ENCODE assay signal across 3 cellular contexts in genomic region chr12:116234148-116234547, GRCh38. TPM values are rescaled to one million over a fixed set of nuclear protein-coding genes. Genes with fewer than 3 reads are reported as not detected.
A peak's percentile ranks its signal among the peaks of the same experiment; 100 is the strongest.
DNase-seq lines count a peak whose midpoint lies in the region; ATAC-seq and TF ChIP-seq lines count a peak whose summit lies in the region.
"Not testable (repeated sequence)": the region's sequence is repeated elsewhere in the genome, so short reads cannot be mapped to it uniquely, and the experiment has no call there.

No MANE protein-coding gene starts in this region.

- H3K4me3 Mint-ChIP-seq in WTC11; chondrocyte (ENCODE audit: unreplicated experiment): not testable (repeated sequence)

- H3K27ac ChIP-seq in HEK293 (ENCODE audit: extremely low read depth, low read depth, low read length), result not testable (repeated sequence)

- not testable (repeated sequence) for H3K36me3 Mint-ChIP-seq in WTC11; chondrocyte (ENCODE audit: low read depth)

- not testable (repeated sequence) for H3K27me3 Mint-ChIP-seq in WTC11 (ENCODE audit: low read depth); chondrocyte (ENCODE audit: low read depth)

- not testable (repeated sequence) for DNase-seq in WTC11 (ENCODE audit: low spot score); chondrocyte (ENCODE audit: low spot score)

- not testable (repeated sequence) for ATAC-seq in WTC11

- not testable (repeated sequence) for H3K9me3 ChIP-seq in HEK293 (ENCODE audit: control insufficient read depth, insufficient read depth, low read depth, low read length)

- POLR2A ChIA-PET in HEK293 (lab: Yijun Ruan, JAX); WTC11 (lab: Charles Lee): not testable (repeated sequence)

- TF ChIP-seq CTCF in HEK293 (tag by site-specific recombination; IDR thresholded peaks at IDR 0.05); WTC11 (IDR thresholded peaks at IDR 0.05); chondrocyte (IDR thresholded peaks at IDR 0.05): not testable (repeated sequence)

- peaks cover 31% of the 10 kb centered on the region for H3K4me1 ChIP-seq in HEK293 (ENCODE audit: control insufficient read depth, insufficient read depth, low read length)

- H3K36me3 ChIP-seq in HEK293 (ENCODE audit: control insufficient read depth in 2 of 2, insufficient read depth in 1 of 2, low read length in 2 of 2), result not testable (repeated sequence)

- H3K9me3 Mint-ChIP-seq in WTC11; chondrocyte (ENCODE audit: low read depth): not testable (repeated sequence)

- H3K4me1 Mint-ChIP-seq in WTC11, result peaks cover 14% of the 10 kb centered on the region
- H3K4me1 Mint-ChIP-seq in chondrocyte (ENCODE audit: low read depth), result peaks cover 67% of the 10 kb centered on the region

- not testable (repeated sequence) for H3K27ac Mint-ChIP-seq in WTC11
- H3K27ac Mint-ChIP-seq in chondrocyte (ENCODE audit: unreplicated experiment), result peak overlapping the region; percentile 73

- H3K4me3 ChIP-seq in HEK293 (ENCODE audit: low read depth, low read length), result not testable (repeated sequence)

- CTCF ChIA-PET in HEK293 (lab: Yijun Ruan, JAX), result interaction anchor here (0.6 kb wide), 1 partner anchor 393 kb away, joined by 3 read pairs; no protein-coding TSS in a partner anchor
- CTCF ChIA-PET in WTC11 (lab: Charles Lee), result not testable (repeated sequence)

TF ChIP-seq in HEK293, 187 proteins besides CTCF, POLR2A, EP300 and RAD21:
- TF ChIP-seq ZNF121 (tag by site-specific recombination; IDR thresholded peaks at IDR 0.05) (peak; percentile 96), ZNF664 (tag by site-specific recombination; IDR thresholded peaks at IDR 0.05) (peak; percentile 77), ZNF202 (tag by site-specific recombination; IDR thresholded peaks at IDR 0.05; ENCODE audit: borderline replicate concordance) (peak; percentile 79; the same call in 1 of the 2 replicates)

TF ChIP-seq in WTC11, 78 proteins besides CTCF, POLR2A, EP300 and RAD21:
- 0 out of 2 replicates have a peak, but pooled peaks have one; percentile 19 for TF ChIP-seq ZNF121 (CRISPR knock-in tag; IDR thresholded peaks at IDR 0.05)

RNA-seq across cellular contexts. Expression of gene MED13L, which starts 43.3 kb away (rescaled TPM):
- total RNA-seq in WTC11 (2021) (53.3 to 80.5 TPM (median 55.5 TPM) in 3 replicates), chondrocyte (154 to 211 TPM (median 162 TPM) in 3 replicates)
